In the genomic region with DNA sequence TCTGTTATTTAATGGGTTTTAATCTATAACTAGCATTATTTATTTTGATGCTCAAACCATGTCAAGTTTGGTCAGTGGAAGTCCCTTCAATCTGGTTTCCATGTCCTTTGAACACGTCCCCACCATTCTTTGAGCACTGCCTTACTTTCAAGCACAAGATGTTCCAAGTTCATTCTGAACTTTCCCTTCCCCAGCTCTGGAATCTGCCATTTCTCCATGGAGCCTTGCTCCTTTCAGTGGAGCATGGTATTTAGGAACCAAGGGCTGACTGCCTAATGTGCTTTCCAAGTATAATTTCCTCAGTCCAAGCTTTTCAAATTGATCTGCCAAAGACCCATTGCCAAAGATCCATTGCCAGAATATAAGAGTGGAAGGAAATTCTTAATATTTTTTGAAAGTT, we compare ENCODE assay signal across 1 cellular context.
TF ChIP-seq lines count a peak whose summit lies in the region.

No MANE protein-coding gene starts in this region.

TF ChIP-seq in HEK293T, 16 proteins besides CTCF, POLR2A, EP300 and RAD21 (continued from another document):
- TF ChIP-seq SP1 (IDR thresholded peaks at IDR 0.05): no peak
- no peak for TF ChIP-seq FOXM1 (IDR thresholded peaks at IDR 0.05; ENCODE audit: borderline replicate concordance)
- TF ChIP-seq NFRKB (IDR thresholded peaks at IDR 0.05): no peak
- no peak for TF ChIP-seq TARDBP (IDR thresholded peaks at IDR 0.05)
- no peak for TF ChIP-seq CTBP1 (IDR thresholded peaks at IDR 0.05; ENCODE audit: borderline replicate concordance)
- no peak for TF ChIP-seq BHLHE40 (IDR thresholded peaks at IDR 0.05; ENCODE audit: borderline replicate concordance)
- TF ChIP-seq HDGF (IDR thresholded peaks at IDR 0.05; ENCODE audit: borderline replicate concordance): no peak
- TF ChIP-seq LEF1 (IDR thresholded peaks at IDR 0.05; ENCODE audit: borderline replicate concordance): no peak
- no peak for TF ChIP-seq L3MBTL2 (conservative IDR thresholded peaks at IDR 0.05)
- no peak for TF ChIP-seq SUZ12 (IDR thresholded peaks at IDR 0.05)
TF ChIP-seq in HEK293T: peak in this region for 0.
